11 cellular contexts compared by ENCODE assay signal in genomic region chr3:125154800-125155269, GRCh38. TPM values are rescaled to one million over a fixed set of nuclear protein-coding genes. Genes with fewer than 3 reads are reported as not detected.
A peak's percentile ranks its signal among the peaks of the same experiment; 100 is the strongest.
DNase-seq lines count a peak whose midpoint lies in the region; ATAC-seq, FAIRE-seq and TF ChIP-seq lines count a peak whose summit lies in the region.
"Had no signal": no experiment of that assay in that cellular context is flagged by ENCODE, and none has a peak within 500 bp of the region (broad histone marks: within the 10 kb centered on the region; RNA-seq: fewer than 3 reads in every experiment).

No MANE protein-coding gene starts in this region.

- H3K4me1 ChIP-seq in naive thymus-derived CD4-positive, alpha-beta T cell (ENCODE audit: control insufficient read depth in 2 of 2, insufficient read depth in 2 of 2, low read length in 2 of 2) = no peaks in the 10 kb centered on the region

- peak overlapping the region; percentile 16 for H3K4me3 Mint-ChIP-seq in activated CD8-positive, alpha-beta T cell treated with anti-CD3 and anti-CD28 coated beads, Interleukin-2, amount 10 ng/mL, durations not matched to agents 7 days and 5 days
- peak overlapping the region in 9 of 10 donors; percentile 1 to 71 (median 36) for H3K4me3 Mint-ChIP-seq in naive thymus-derived CD4-positive, alpha-beta T cell
- no peak overlapping the region for H3K4me3 Mint-ChIP-seq in endothelial cell (ENCODE audit: unreplicated experiment)

- POLR2A ChIA-PET in activated CD8-positive, alpha-beta T cell treated with anti-CD3 and anti-CD28 coated beads, Interleukin-2, amount 10 ng/mL, durations not matched to agents 7 days and 5 days (lab: Charles Lee) = no interaction called here
- POLR2A ChIA-PET in naive thymus-derived CD4-positive, alpha-beta T cell (lab: Charles Lee) = no interaction called here

- H3K27ac Mint-ChIP-seq in activated CD8-positive, alpha-beta T cell treated with anti-CD3 and anti-CD28 coated beads, Interleukin-2, amount 10 ng/mL, durations not matched to agents 7 days and 5 days = peak overlapping the region; percentile 64
- peak overlapping the region in 1 of 9 donors; percentile 26 for H3K27ac Mint-ChIP-seq in naive thymus-derived CD4-positive, alpha-beta T cell
- H3K27ac Mint-ChIP-seq in endothelial cell (ENCODE audit: unreplicated experiment) = no peak overlapping the region

- H3K27me3 Mint-ChIP-seq in activated CD8-positive, alpha-beta T cell treated with anti-CD3 and anti-CD28 coated beads, Interleukin-2, amount 10 ng/mL, durations not matched to agents 7 days and 5 days (ENCODE audit: low read depth) = peaks cover 24% of the 10 kb centered on the region
- peaks cover 0 to 48% (median 0%) of the 10 kb centered on the region in 5 donors for H3K27me3 Mint-ChIP-seq in naive thymus-derived CD4-positive, alpha-beta T cell
- H3K27me3 Mint-ChIP-seq in endothelial cell (ENCODE audit: unreplicated experiment) = no peaks in the 10 kb centered on the region

- no peaks in the 10 kb centered on the region for H3K27me3 ChIP-seq in naive thymus-derived CD4-positive, alpha-beta T cell (ENCODE audit: control insufficient read depth in 2 of 2, insufficient read depth in 2 of 2, low read length in 2 of 2)
- H3K27me3 ChIP-seq: ovary had no signal

- TF ChIP-seq POLR2A in GM12891 (IDR thresholded peaks at IDR 0.05; ENCODE audit: low read depth, low read length) = no peak

- no peak for TF ChIP-seq CTCF in endothelial cell (IDR thresholded peaks at IDR 0.05; ENCODE audit: unreplicated experiment)

- ATAC-seq in HG03520 (IDR thresholded peaks at IDR 0.05; ENCODE audit: unreplicated experiment) = peak; percentile 48
- peak; percentile 63 for ATAC-seq in activated CD8-positive, alpha-beta T cell treated with anti-CD3 and anti-CD28 coated beads, Interleukin-2, amount 10 ng/mL, durations not matched to agents 7 days and 5 days
- peak; percentile 51 for ATAC-seq in naive thymus-derived CD4-positive, alpha-beta T cell
- no peak for ATAC-seq in HG02571 (IDR thresholded peaks at IDR 0.05; ENCODE audit: unreplicated experiment)

- peaks cover 22% of the 10 kb centered on the region for H3K4me1 Mint-ChIP-seq in activated CD8-positive, alpha-beta T cell treated with anti-CD3 and anti-CD28 coated beads, Interleukin-2, amount 10 ng/mL, durations not matched to agents 7 days and 5 days (ENCODE audit: low read depth)
- peaks cover 0 to 12% (median 7%) of the 10 kb centered on the region in 7 donors for H3K4me1 Mint-ChIP-seq in naive thymus-derived CD4-positive, alpha-beta T cell
- H3K4me1 Mint-ChIP-seq in endothelial cell (ENCODE audit: unreplicated experiment) = peaks cover 4% of the 10 kb centered on the region

- FAIRE-seq in GM12891 (lab: Jason Lieb, UNC) = peak; percentile 80
- no peak for FAIRE-seq in urothelium cell line (lab: Jason Lieb, UNC)
- FAIRE-seq: astrocyte had no signal

- no peaks in the 10 kb centered on the region for H3K36me3 ChIP-seq in naive thymus-derived CD4-positive, alpha-beta T cell (ENCODE audit: control insufficient read depth in 2 of 3, insufficient read depth in 3 of 3, low read length in 3 of 3)
- H3K36me3 ChIP-seq: ovary had no signal

- H3K27ac ChIP-seq in naive thymus-derived CD4-positive, alpha-beta T cell (ENCODE audit: low read depth, low read length) = no peak overlapping the region
- H3K27ac ChIP-seq: ovary had no signal

- H3K9me3 Mint-ChIP-seq in activated CD8-positive, alpha-beta T cell treated with anti-CD3 and anti-CD28 coated beads, Interleukin-2, amount 10 ng/mL, durations not matched to agents 7 days and 5 days (ENCODE audit: insufficient read depth) = no peaks in the 10 kb centered on the region
- peaks cover 0 to 2% (median 0%) of the 10 kb centered on the region in 11 donors for H3K9me3 Mint-ChIP-seq in naive thymus-derived CD4-positive, alpha-beta T cell
- no peaks in the 10 kb centered on the region for H3K9me3 Mint-ChIP-seq in endothelial cell (ENCODE audit: unreplicated experiment)

- no peaks in the 10 kb centered on the region for H3K9me3 ChIP-seq in naive thymus-derived CD4-positive, alpha-beta T cell (ENCODE audit: control insufficient read depth in 2 of 3, low read length in 3 of 3)
- H3K9me3 ChIP-seq: ovary had no signal

- no peak overlapping the region for H3K4me3 ChIP-seq in naive thymus-derived CD4-positive, alpha-beta T cell (ENCODE audit: low read length)
- H3K4me3 ChIP-seq: ovary had no signal

- CTCF ChIA-PET in activated CD8-positive, alpha-beta T cell treated with anti-CD3 and anti-CD28 coated beads, Interleukin-2, amount 10 ng/mL, durations not matched to agents 7 days and 5 days (lab: Charles Lee) = interaction anchor here (0.6 kb wide), 1 partner anchor 122 kb away, joined by 3 read pairs; no protein-coding TSS in a partner anchor
- CTCF ChIA-PET in naive thymus-derived CD4-positive, alpha-beta T cell (lab: Charles Lee) = interaction anchor here (0.6 to 0.7 kb wide), 2 partner anchors 117 to 193 kb away, joined by 3 to 5 read pairs; no protein-coding TSS in a partner anchor

- H3K36me3 Mint-ChIP-seq in activated CD8-positive, alpha-beta T cell treated with anti-CD3 and anti-CD28 coated beads, Interleukin-2, amount 10 ng/mL, durations not matched to agents 7 days and 5 days (ENCODE audit: low read depth) = peaks cover 4% of the 10 kb centered on the region
- peaks cover 0 to 4% (median 0%) of the 10 kb centered on the region in 5 donors for H3K36me3 Mint-ChIP-seq in naive thymus-derived CD4-positive, alpha-beta T cell
- H3K36me3 Mint-ChIP-seq in endothelial cell (ENCODE audit: low read depth, unreplicated experiment) = no peaks in the 10 kb centered on the region

- DNase-seq in GM12891 (ENCODE audit: insufficient read length, low spot score) = no peak
- DNase-seq in activated CD8-positive, alpha-beta T cell treated with anti-CD3 and anti-CD28 coated beads, Interleukin-2, amount 10 ng/mL, durations not matched to agents 7 days and 5 days = peak; percentile 57
- no peak for DNase-seq in naive thymus-derived CD4-positive, alpha-beta T cell
- no peak for DNase-seq in urothelium cell line (ENCODE audit: low spot score)
- DNase-seq in NCI-H1105 treated with DMSO at 0.1 percent for 48 hours (lab: John Stamatoyannopoulos, UW) = no peak
- DNase-seq in endothelial cell (ENCODE audit: low spot score) = no peak
- DNase-seq: NCI-H526 treated with DMSO at 0.1 percent for 48 hours, ovary had no signal

- intact Hi-C loops in naive thymus-derived CD4-positive, alpha-beta T cell (cut with micrococcal nuclease) = no loop called here

TF ChIP-seq in GM12891, 5 proteins besides CTCF, POLR2A, EP300 and RAD21:
- TF ChIP-seq PAX5 (IDR thresholded peaks at IDR 0.05; ENCODE audit: insufficient read depth, low read length, severe bottlenecking) (no peak), TAF1 (IDR thresholded peaks at IDR 0.05; ENCODE audit: low read depth, low read length) (no peak), SPI1 (IDR thresholded peaks at IDR 0.05; ENCODE audit: low read depth, low read length) (no peak), POU2F2 (IDR thresholded peaks at IDR 0.05; ENCODE audit: low read depth, low read length) (no peak), POLR2AphosphoS5 (IDR thresholded peaks at IDR 0.05; ENCODE audit: low read depth, low read length) (no peak)
TF ChIP-seq in GM12891: peak in this region for 0.

RNA-seq across cellular contexts. Expression of gene SLC12A8, which starts 57.7 kb away (rescaled TPM):
- 76.4 TPM for polyA plus RNA-seq in GM12891 (2012; ENCODE audit: low read depth, missing spikeins)
- total RNA-seq in activated CD8-positive, alpha-beta T cell treated with anti-CD3 and anti-CD28 coated beads, Interleukin-2, amount 10 ng/mL, durations not matched to agents 7 days and 5 days = under 1 TPM; 0.45 to 0.50 TPM
- total RNA-seq in naive thymus-derived CD4-positive, alpha-beta T cell = 1 to 10 TPM in 1 of 5 experiments, under 1 TPM in 4; 0.16 to 1.1 (median 0.83) TPM
- under 1 TPM in 1 of 2 donors, not detected in 1; 0.12 TPM for polyA plus RNA-seq in naive thymus-derived CD4-positive, alpha-beta T cell
- 0.54 TPM for total RNA-seq in endothelial cell (ENCODE audit: unreplicated experiment)
